ENCODE assay signal across 20 cellular contexts in the genomic region with DNA sequence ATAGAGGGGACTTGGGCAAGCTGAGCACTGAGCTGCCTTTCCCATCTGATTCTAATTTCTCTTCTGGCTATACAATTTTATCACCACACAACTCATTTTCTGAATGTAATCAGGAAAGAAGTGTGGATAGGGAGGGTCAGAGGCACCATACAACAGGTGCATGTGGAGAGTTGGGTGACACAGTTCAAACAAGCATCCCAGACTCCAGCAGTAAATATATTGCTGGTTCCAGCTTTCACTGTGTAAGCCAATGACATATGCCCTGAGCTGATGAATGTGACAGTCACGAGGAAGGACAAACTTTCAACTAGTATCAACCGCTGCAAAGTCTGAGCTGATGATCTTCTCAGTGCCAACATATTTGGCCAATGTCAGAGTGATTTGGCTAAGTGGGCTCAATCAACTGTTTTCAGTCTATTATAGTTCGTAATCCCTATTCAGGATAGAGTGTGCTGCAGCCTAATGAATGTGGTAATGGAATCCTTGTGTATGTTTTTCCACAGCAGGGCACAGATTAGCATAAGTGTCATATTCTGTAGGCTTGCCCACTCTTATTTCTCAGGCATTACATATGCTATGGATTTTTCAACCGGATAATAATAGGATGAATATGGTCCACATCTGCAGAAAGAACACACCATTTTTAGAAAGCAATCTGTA.
DNase-seq lines count a peak whose midpoint lies in the region; ATAC-seq and TF ChIP-seq lines count a peak whose summit lies in the region.
"Had no signal": no experiment of that assay in that cellular context is flagged by ENCODE, and none has a peak within 500 bp of the region (broad histone marks: within the 10 kb centered on the region; RNA-seq: fewer than 3 reads in every experiment).

No MANE protein-coding gene starts in this region.

- H3K9ac ChIP-seq in SK-N-MC (ENCODE audit: insufficient read length) (no peak overlapping the region), trophoblast cell (ENCODE audit: low read length) (peak overlapping the region; percentile 77)

- no peaks in the 10 kb centered on the region for H3K9me3 Mint-ChIP-seq in nephron progenitor cell
- H3K9me3 Mint-ChIP-seq: CD8-positive, alpha-beta T cell had no signal

- intact Hi-C loops in A673 (cut with micrococcal nuclease; ENCODE audit: unreplicated experiment), result no loop called here

- no peak overlapping the region for H4K8ac ChIP-seq in trophoblast cell (ENCODE audit: low read depth, low read length)

- DNase-seq in A673 (ENCODE audit: low spot score) (peak; percentile 46), SK-N-MC (ENCODE audit: low read depth, low spot score) (no peak), trophoblast cell (no peak), foreskin keratinocyte (no peak), nephron progenitor cell (no peak)
- DNase-seq: Caco-2; CD8-positive, alpha-beta T cell; HCEC 1CT; Karpas-422; NCI-H1092 treated with DMSO at 0.1 percent for 48 hours; NCI-H1436; NCI-H1930; NCI-H2227 treated with DMSO at 0.1 percent for 48 hours; NCI-H774; PC-9 had no signal

- H3K27me3 Mint-ChIP-seq in nephron progenitor cell (ENCODE audit: low read depth, poor library complexity), result no peaks in the 10 kb centered on the region
- H3K27me3 Mint-ChIP-seq: B cell had no signal

- TF ChIP-seq CTCF in A673 (conservative IDR thresholded peaks at IDR 0.05; ENCODE audit: low read depth, low read length) (no peak), HEK293 (tag by site-specific recombination; IDR thresholded peaks at IDR 0.05) (no peak), foreskin keratinocyte (conservative IDR thresholded peaks at IDR 0.05) (no peak), nephron progenitor cell (IDR thresholded peaks at IDR 0.05) (no peak)

- H3K27me3 ChIP-seq in A673 (replicated peaks; ENCODE audit: insufficient read depth, low read depth, low read length, poor library complexity), result no peaks in the 10 kb centered on the region
- no peaks in the 10 kb centered on the region for H3K27me3 ChIP-seq in trophoblast cell (ENCODE audit: insufficient read depth, low read length)
- peaks cover 62% of the 10 kb centered on the region for H3K27me3 ChIP-seq in foreskin keratinocyte

- peaks cover 79% of the 10 kb centered on the region for H3K4me1 Mint-ChIP-seq in nephron progenitor cell
- H3K4me1 Mint-ChIP-seq: B cell had no signal

- POLR2A ChIA-PET in A673 (lab: Charles Lee; ENCODE audit: low non-redundant PET), result interaction anchor here (0.7 kb wide), 1 partner anchor 404 kb away, joined by 3 read pairs; no protein-coding TSS in a partner anchor
- POLR2A ChIA-PET in HEK293 (lab: Yijun Ruan, JAX), result no interaction called here

- H3K4me3 ChIP-seq in A673 (ENCODE audit: low read depth, low read length, poor library complexity, severe bottlenecking) (no peak overlapping the region), HEK293 (ENCODE audit: low read depth, low read length) (no peak overlapping the region), SK-N-MC (peak overlapping the region; percentile 13; the same call in 1 of the 2 replicates), trophoblast cell (ENCODE audit: low read depth, low read length) (no peak overlapping the region)
- H3K4me3 ChIP-seq: PC-9 had no signal

- H3K36me3 ChIP-seq in A673 (ENCODE audit: insufficient read depth, low read length, poor library complexity, severe bottlenecking), result no peaks in the 10 kb centered on the region
- no peaks in the 10 kb centered on the region for H3K36me3 ChIP-seq in HEK293 (ENCODE audit: control insufficient read depth in 2 of 2, insufficient read depth in 1 of 2, low read length in 2 of 2)
- no peaks in the 10 kb centered on the region for H3K36me3 ChIP-seq in SK-N-MC (ENCODE audit: insufficient read depth, low read length)
- no peaks in the 10 kb centered on the region for H3K36me3 ChIP-seq in trophoblast cell (ENCODE audit: control insufficient read depth in 1 of 2, insufficient read depth in 2 of 2, low read length in 2 of 2)

- CTCF ChIA-PET in A673 (lab: Charles Lee), result no interaction called here
- CTCF ChIA-PET in HEK293 (lab: Yijun Ruan, JAX), result interaction anchor here (1.0 kb wide), 1 partner anchor 103 kb away, joined by 3 read pairs; no protein-coding TSS in a partner anchor

- no peaks in the 10 kb centered on the region for H3K36me3 Mint-ChIP-seq in nephron progenitor cell (ENCODE audit: low read depth)
- H3K36me3 Mint-ChIP-seq: CD8-positive, alpha-beta T cell had no signal

- no peak overlapping the region for H3K27ac Mint-ChIP-seq in nephron progenitor cell
- H3K27ac Mint-ChIP-seq: B cell; CD8-positive, alpha-beta T cell had no signal

- H3K18ac ChIP-seq in trophoblast cell (ENCODE audit: low read length), result no peak overlapping the region

- H2BK5ac ChIP-seq in trophoblast cell (ENCODE audit: low read depth, low read length, poor library complexity), result no peak overlapping the region

- ATAC-seq in foreskin keratinocyte (no peak), GM21528 (IDR thresholded peaks at IDR 0.05; ENCODE audit: low FRiP score, unreplicated experiment) (no peak)
- ATAC-seq: CD8-positive, alpha-beta T cell; Right ventricle myocardium inferior had no signal

- H3K4me1 ChIP-seq in A673 (ENCODE audit: insufficient read depth, low read length, poor library complexity, severe bottlenecking) (peaks cover 15% of the 10 kb centered on the region), HEK293 (ENCODE audit: control insufficient read depth, insufficient read depth, low read length) (peaks cover 20% of the 10 kb centered on the region), trophoblast cell (ENCODE audit: control insufficient read depth in 1 of 2, insufficient read depth in 2 of 2, low read length in 2 of 2) (no peaks in the 10 kb centered on the region), foreskin keratinocyte (no peaks in the 10 kb centered on the region)
- H3K4me1 ChIP-seq: Caco-2 had no signal

- H3K27ac ChIP-seq in A673 (ENCODE audit: low read depth, low read length, poor library complexity, severe bottlenecking), result no peak overlapping the region
- no peak overlapping the region for H3K27ac ChIP-seq in HEK293 (ENCODE audit: extremely low read depth, low read depth, low read length)
- H3K27ac ChIP-seq in SK-N-MC, result peak overlapping the region; percentile 56; the same call in 1 of the 2 replicates
- no peak overlapping the region for H3K27ac ChIP-seq in trophoblast cell (ENCODE audit: low read depth, low read length)
- H3K27ac ChIP-seq in foreskin keratinocyte, result no peak overlapping the region
- H3K27ac ChIP-seq: C4-2B, PC-9 had no signal

- H3K4me2 ChIP-seq in trophoblast cell (ENCODE audit: low read length), result no peak overlapping the region
- H3K4me2 ChIP-seq: PC-9 had no signal

- no peak overlapping the region for H3K4ac ChIP-seq in trophoblast cell (ENCODE audit: low read depth, low read length)

- H3K79me1 ChIP-seq in trophoblast cell (ENCODE audit: low read length), result no peaks in the 10 kb centered on the region

- no peak overlapping the region for H3K4me3 Mint-ChIP-seq in nephron progenitor cell
- H3K4me3 Mint-ChIP-seq: B cell; CD8-positive, alpha-beta T cell had no signal

- H3K79me2 ChIP-seq in trophoblast cell (ENCODE audit: control insufficient read depth, insufficient read depth, low read length, poor library complexity), result no peaks in the 10 kb centered on the region

- H3K9me3 ChIP-seq in A673 (ENCODE audit: low read depth, low read length, poor library complexity, severe bottlenecking) (no peaks in the 10 kb centered on the region), HEK293 (ENCODE audit: control insufficient read depth, insufficient read depth, low read depth, low read length) (no peaks in the 10 kb centered on the region), SK-N-MC (ENCODE audit: low read depth, low read length) (no peaks in the 10 kb centered on the region), trophoblast cell (ENCODE audit: insufficient read depth, low read depth, low read length) (no peaks in the 10 kb centered on the region)
- H3K9me3 ChIP-seq: Caco-2 had no signal

- H2BK120ac ChIP-seq in trophoblast cell (ENCODE audit: insufficient read depth, low read length, poor library complexity), result no peak overlapping the region

- no peak overlapping the region for H3K14ac ChIP-seq in trophoblast cell (ENCODE audit: low read length)

- H4K91ac ChIP-seq in trophoblast cell (ENCODE audit: low read depth, low read length), result no peak overlapping the region

- H2AFZ ChIP-seq in trophoblast cell (ENCODE audit: insufficient read depth, low read length, poor library complexity), result no peak overlapping the region
- H2AFZ ChIP-seq: PC-9 had no signal

- H4K12ac ChIP-seq in trophoblast cell (ENCODE audit: low read depth, low read length), result no peak overlapping the region

- BruUV-seq in A673 (replicated peaks; lab: Mats Ljungman, UMichigan), result no TSS peak

- no peak overlapping the region for H2BK12ac ChIP-seq in trophoblast cell (ENCODE audit: low read length)

- WGBS in trophoblast cell (ENCODE audit: extremely low coverage, insufficient coverage, insufficient read length), result no CpG with 5 or more reads among the region's 4 CpGs

- peak overlapping the region; percentile 71 for H3K23ac ChIP-seq in trophoblast cell (ENCODE audit: low read length)

- H2AK5ac ChIP-seq in trophoblast cell (ENCODE audit: low read length), result no peak overlapping the region

TF ChIP-seq in HEK293, 187 proteins besides CTCF, POLR2A, EP300 and RAD21 (continues in another document):
- no peak for TF ChIP-seq ZNF792 (tag by site-specific recombination; IDR thresholded peaks at IDR 0.05)
- TF ChIP-seq ZNF292 (tag by site-specific recombination; IDR thresholded peaks at IDR 0.05; ENCODE audit: borderline replicate concordance, low read depth), result no peak
